In the genomic region with DNA sequence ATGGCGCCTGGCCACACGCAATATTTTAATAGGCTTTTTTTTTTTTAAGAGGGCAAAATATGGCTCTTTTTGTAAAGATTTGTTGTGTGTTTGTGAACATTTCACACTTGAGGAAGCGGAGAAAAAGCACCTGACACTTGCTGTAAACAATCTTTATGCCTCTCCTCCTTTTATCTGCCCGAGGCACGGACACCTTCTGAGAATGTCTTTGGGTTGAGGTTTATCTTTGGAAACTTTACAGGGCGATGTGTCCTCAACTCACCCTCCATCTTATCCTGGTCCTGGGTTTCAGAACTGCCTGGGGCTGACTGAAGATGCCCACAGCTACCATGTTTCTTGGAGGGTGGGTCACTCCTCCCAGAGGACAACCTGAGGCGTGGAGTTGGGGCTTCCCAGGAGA, we compare ENCODE assay signal across 17 cellular contexts.
"Had no signal": no experiment of that assay in that cellular context is flagged by ENCODE, and none has a peak within 500 bp of the region (broad histone marks: within the 10 kb centered on the region; RNA-seq: fewer than 3 reads in every experiment).

No MANE protein-coding gene starts in this region.

- H3K4me3 Mint-ChIP-seq: dendritic cell treated with granulocyte-macrophage colony-stimulating factor and Interleukin-4, amounts not matched to agents 40 ng/mL and 50 ng/mL, for 4 days had no signal

- H3K27me3 ChIP-seq: hepatocyte, pancreas had no signal

- H3K36me3 ChIP-seq: left ventricle myocardium inferior, lower lobe of right lung, pancreas had no signal

- DNase-seq: foreskin melanocyte; head of caudate nucleus; kidney; left cardiac atrium; left ventricle myocardium inferior; lower lobe of right lung; mesenchymal stem cell; midbrain; occipital lobe; pancreas; right cardiac atrium; stimulated activated CD4-positive, alpha-beta T cell treated with anti-CD3 and anti-CD28 coated beads, Interleukin-2, amount 100 ng/mL, for 48 hours; stimulated activated naive CD4-positive, alpha-beta T cell treated with Interleukin-2 at 50 U/mL for 16 hours had no signal

- H3K4me1 ChIP-seq: pancreas had no signal

- H3K27ac ChIP-seq: hepatocyte, left ventricle myocardium inferior, lower lobe of right lung, pancreas had no signal

- H3K4me3 ChIP-seq: hepatocyte, lower lobe of right lung, pancreas had no signal

- ATAC-seq: left cardiac atrium, lower lobe of right lung, pancreas, right cardiac atrium had no signal

- H3K27me3 Mint-ChIP-seq: progenitor cell of endocrine pancreas, type B pancreatic cell had no signal

- H3K27ac Mint-ChIP-seq: dendritic cell treated with granulocyte-macrophage colony-stimulating factor and Interleukin-4, amounts not matched to agents 40 ng/mL and 50 ng/mL, for 4 days; progenitor cell of endocrine pancreas; type B pancreatic cell had no signal

- H3K9me3 ChIP-seq: left ventricle myocardium inferior, lower lobe of right lung, pancreas had no signal
